Comparison of ENCODE assay signal across 1 cellular context in genomic region chr17:31608659-31609254, GRCh38.
TF ChIP-seq lines count a peak whose summit lies in the region.

No MANE protein-coding gene starts in this region.

TF ChIP-seq in SK-N-SH treated with all-trans-retinoic acid at 6 μM for 48 hours, 23 proteins besides CTCF, POLR2A, EP300 and RAD21 (continued from another document):
- TF ChIP-seq CSRNP3 (CRISPR knock-in tag; IDR thresholded peaks at IDR 0.05) (no peak), CSDC2 (CRISPR knock-in tag; IDR thresholded peaks at IDR 0.05) (peak; percentile 92; the same call in 1 of the 2 replicates), ZNF565 (CRISPR knock-in tag; conservative IDR thresholded peaks at IDR 0.05; ENCODE audit: low read depth) (no peak), ESRRG (CRISPR knock-in tag; IDR thresholded peaks at IDR 0.05) (no peak), RARB (CRISPR knock-in tag; IDR thresholded peaks at IDR 0.05) (no peak), TOX (CRISPR knock-in tag; IDR thresholded peaks at IDR 0.05; ENCODE audit: borderline replicate concordance) (no peak), GLIS3 (CRISPR knock-in tag; IDR thresholded peaks at IDR 0.05) (no peak), ZFP30 (CRISPR knock-in tag; IDR thresholded peaks at IDR 0.05) (no peak), ZFP3 (CRISPR knock-in tag; IDR thresholded peaks at IDR 0.05) (peak; percentile 62; the same call in 1 of the 2 replicates), SNAI2 (CRISPR knock-in tag; IDR thresholded peaks at IDR 0.05) (peak; percentile 77; the same call in 1 of the 2 replicates), PATZ1 (CRISPR knock-in tag; IDR thresholded peaks at IDR 0.05; ENCODE audit: borderline replicate concordance) (no peak)
- TF ChIP-seq, protein P1, sequence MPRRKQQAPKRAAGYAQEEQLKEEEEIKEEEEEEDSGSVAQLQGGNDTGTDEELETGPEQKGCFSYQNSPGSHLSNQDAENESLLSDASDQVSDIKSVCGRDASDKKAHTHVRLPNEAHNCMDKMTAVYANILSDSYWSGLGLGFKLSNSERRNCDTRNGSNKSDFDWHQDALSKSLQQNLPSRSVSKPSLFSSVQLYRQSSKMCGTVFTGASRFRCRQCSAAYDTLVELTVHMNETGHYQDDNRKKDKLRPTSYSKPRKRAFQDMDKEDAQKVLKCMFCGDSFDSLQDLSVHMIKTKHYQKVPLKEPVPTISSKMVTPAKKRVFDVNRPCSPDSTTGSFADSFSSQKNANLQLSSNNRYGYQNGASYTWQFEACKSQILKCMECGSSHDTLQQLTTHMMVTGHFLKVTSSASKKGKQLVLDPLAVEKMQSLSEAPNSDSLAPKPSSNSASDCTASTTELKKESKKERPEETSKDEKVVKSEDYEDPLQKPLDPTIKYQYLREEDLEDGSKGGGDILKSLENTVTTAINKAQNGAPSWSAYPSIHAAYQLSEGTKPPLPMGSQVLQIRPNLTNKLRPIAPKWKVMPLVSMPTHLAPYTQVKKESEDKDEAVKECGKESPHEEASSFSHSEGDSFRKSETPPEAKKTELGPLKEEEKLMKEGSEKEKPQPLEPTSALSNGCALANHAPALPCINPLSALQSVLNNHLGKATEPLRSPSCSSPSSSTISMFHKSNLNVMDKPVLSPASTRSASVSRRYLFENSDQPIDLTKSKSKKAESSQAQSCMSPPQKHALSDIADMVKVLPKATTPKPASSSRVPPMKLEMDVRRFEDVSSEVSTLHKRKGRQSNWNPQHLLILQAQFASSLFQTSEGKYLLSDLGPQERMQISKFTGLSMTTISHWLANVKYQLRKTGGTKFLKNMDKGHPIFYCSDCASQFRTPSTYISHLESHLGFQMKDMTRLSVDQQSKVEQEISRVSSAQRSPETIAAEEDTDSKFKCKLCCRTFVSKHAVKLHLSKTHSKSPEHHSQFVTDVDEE (CRISPR knock-in tag; IDR thresholded peaks at IDR 0.05): no peak
